In genomic region chr1:16486316-16486715, GRCh38 we compare ENCODE assay signal across 8 cellular contexts. TPM values are rescaled to one million over a fixed set of nuclear protein-coding genes. Genes with fewer than 3 reads are reported as not detected.
"Had no signal": no experiment of that assay in that cellular context is flagged by ENCODE, and none has a peak within 500 bp of the region (broad histone marks: within the 10 kb centered on the region; RNA-seq: fewer than 3 reads in every experiment).

No MANE protein-coding gene starts in this region.

RNA-seq across cellular contexts. Expression of gene RNU1-1, which starts 27.8 kb away (rescaled TPM):
- total RNA-seq: LHCN-M2 had no signal
- polyA plus RNA-seq: SK-N-SH had no signal

RNA-seq across cellular contexts. Expression of gene SPATA21, which starts 49.1 kb away (rescaled TPM):
- total RNA-seq: LHCN-M2, MCF 10A, NCI-H460, PC-9, Right ventricle myocardium superior, RPMI7951, SJSA1 had no signal
